In the genomic region with DNA sequence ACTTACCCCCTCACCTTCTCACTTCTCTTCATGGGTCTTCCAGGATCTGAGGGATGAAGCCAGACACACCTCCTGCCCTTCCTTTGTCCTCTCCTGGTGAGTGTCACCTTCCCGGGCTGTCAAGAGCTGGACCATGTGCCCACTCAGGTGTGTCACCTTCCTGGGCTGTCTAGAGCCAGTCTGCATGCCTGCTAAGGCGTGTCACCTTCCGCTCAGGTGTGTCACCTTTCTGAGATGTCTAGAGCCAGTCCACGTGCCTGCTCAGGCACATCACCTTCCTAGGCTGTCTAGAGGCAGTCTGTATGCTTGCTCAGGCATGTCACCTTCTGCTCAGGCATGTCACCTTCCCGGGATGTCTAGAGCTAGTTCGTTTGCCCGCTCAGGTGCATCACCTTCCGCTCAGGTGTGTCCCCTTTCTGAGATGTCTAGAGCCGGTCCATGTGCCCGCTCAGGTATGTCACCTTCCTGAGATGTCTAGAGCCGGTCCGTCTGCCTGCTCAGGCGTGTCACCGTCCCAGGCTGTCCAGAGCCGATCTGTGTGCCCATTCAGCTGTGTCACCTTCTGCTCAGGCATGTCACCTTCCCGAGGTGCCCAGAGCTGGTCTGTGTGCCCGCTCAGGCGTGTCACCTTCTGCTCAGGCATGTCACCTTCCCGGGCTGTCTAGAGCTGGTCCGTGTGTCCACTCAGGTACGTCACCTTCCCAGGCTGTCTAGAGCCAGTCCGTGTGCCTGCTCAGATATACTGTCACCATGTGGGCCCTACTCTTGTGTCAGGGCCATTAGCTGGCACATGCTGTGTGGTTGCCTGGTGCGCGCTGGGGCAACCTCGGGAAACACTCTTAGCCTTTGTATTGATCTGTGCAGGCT, we compare ENCODE assay signal across 1 cellular context.
TF ChIP-seq lines count a peak whose summit lies in the region.

No MANE protein-coding gene starts in this region.

TF ChIP-seq in HepG2, 621 proteins besides CTCF, POLR2A, EP300 and RAD21 (continued from another document):
- TF ChIP-seq KAT2B (IDR thresholded peaks at IDR 0.05; ENCODE audit: borderline replicate concordance, low read depth, low read length): no peak
- no peak for TF ChIP-seq FOXK1 (CRISPR knock-in tag; IDR thresholded peaks at IDR 0.05; ENCODE audit: borderline replicate concordance, low read depth)
- TF ChIP-seq NAIF1 (CRISPR knock-in tag; IDR thresholded peaks at IDR 0.05; ENCODE audit: borderline replicate concordance): no peak
- no peak for TF ChIP-seq ZFAT (CRISPR knock-in tag; conservative IDR thresholded peaks at IDR 0.05)
- no peak for TF ChIP-seq ARHGAP35 (CRISPR knock-in tag; IDR thresholded peaks at IDR 0.05; ENCODE audit: borderline replicate concordance)
- TF ChIP-seq TERF1 (CRISPR knock-in tag; IDR thresholded peaks at IDR 0.05): no peak
- no peak for TF ChIP-seq RFXANK (CRISPR knock-in tag; IDR thresholded peaks at IDR 0.05)
- TF ChIP-seq SRY (CRISPR knock-in tag; IDR thresholded peaks at IDR 0.05): no peak
- TF ChIP-seq ELF4 (CRISPR knock-in tag; IDR thresholded peaks at IDR 0.05; ENCODE audit: borderline replicate concordance): no peak
- TF ChIP-seq, protein P1, sequence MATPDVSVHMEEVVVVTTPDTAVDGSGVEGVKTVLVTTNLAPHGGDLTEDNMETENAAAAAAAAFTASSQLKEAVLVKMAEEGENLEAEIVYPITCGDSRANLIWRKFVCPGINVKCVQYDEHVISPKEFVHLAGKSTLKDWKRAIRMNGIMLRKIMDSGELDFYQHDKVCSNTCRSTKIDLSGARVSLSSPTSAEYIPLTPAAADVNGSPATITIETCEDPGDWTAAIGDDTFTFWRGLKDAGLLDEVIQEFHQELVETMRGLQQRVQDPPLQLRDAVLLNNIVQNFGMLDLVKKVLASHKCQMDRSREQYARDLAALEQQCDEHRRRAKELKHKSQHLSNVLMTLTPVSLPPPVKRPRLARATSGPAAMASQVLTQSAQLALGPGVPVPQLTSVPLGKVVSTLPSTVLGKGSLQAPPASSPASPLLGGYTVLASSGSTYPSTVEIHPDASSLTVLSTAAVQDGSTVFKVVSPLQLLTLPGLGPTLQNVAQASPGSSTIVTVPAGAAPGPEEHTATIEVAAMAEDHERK (CRISPR knock-in tag; IDR thresholded peaks at IDR 0.05; ENCODE audit: low read depth): no peak
- TF ChIP-seq HNRNPLL (IDR thresholded peaks at IDR 0.05; ENCODE audit: low read depth, low read length, poor library complexity, severe bottlenecking): no peak
